Comparison of ENCODE assay signal across 31 cellular contexts in the genomic region with DNA sequence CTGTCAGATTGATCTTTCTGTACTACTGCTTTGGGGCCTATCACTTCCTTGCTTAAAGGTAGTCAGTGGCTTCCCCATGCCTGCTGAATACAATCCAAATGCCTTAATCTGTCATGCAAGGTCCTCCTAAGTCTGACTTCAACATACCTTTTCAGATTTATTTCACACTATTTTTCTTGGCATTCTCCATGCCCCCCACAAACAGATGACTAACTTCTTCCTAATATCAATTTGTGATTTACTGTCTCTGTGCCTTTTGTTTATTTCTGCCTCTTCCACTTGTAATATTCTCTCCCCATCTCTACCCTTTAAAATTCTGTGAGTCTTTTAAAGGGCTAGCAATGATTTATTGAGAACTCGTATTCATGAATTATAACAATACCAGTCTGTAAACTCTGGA. TPM values are rescaled to one million over a fixed set of nuclear protein-coding genes. Genes with fewer than 3 reads are reported as not detected.
"Had no signal": no experiment of that assay in that cellular context is flagged by ENCODE, and none has a peak within 500 bp of the region (broad histone marks: within the 10 kb centered on the region; RNA-seq: fewer than 3 reads in every experiment).

No MANE protein-coding gene starts in this region.

- H3K4me2 ChIP-seq: SK-N-SH had no signal

- H3K4me1 Mint-ChIP-seq: activated B cell treated with CpG ODN at 0.5 μM for 24 hours; activated CD4-positive, alpha-beta memory T cell treated with anti-CD3 and anti-CD28 coated beads, Interleukin-2, amount 10 ng/mL, durations not matched to agents 7 days and 5 days; activated CD8-positive, alpha-beta memory T cell treated with anti-CD3 and anti-CD28 coated beads, Interleukin-2, amount 10 ng/mL, durations not matched to agents 7 days and 5 days; activated naive CD4-positive, alpha-beta T cell treated with anti-CD3 and anti-CD28 coated beads, Interleukin-2, amount 10 ng/mL, durations not matched to agents 7 days and 5 days; activated naive CD8-positive, alpha-beta T cell treated with anti-CD3 and anti-CD28 coated beads, Interleukin-2, amount 50 U/mL, for 24 hours; T-cell; T-helper 17 cell had no signal

- DNase-seq: activated B cell treated with CpG ODN at 0.5 μM for 24 hours; activated CD4-positive, alpha-beta memory T cell treated with anti-CD3 and anti-CD28 coated beads, Interleukin-2, amount 10 ng/mL, durations not matched to agents 7 days and 5 days; activated CD4-positive, alpha-beta T cell treated with anti-CD3 and anti-CD28 coated beads for 4 hours; activated CD4-positive, alpha-beta T cell treated with anti-CD3 and anti-CD28 coated beads, Interleukin-2, amount 50 U/mL, for 1 hour; activated CD4-positive, CD25-positive, alpha-beta regulatory T cell treated with anti-CD3 and anti-CD28 coated beads, Interleukin-2, amount 50 U/mL, for 72 hours; activated CD8-positive, alpha-beta memory T cell treated with anti-CD3 and anti-CD28 coated beads for 24 hours; activated CD8-positive, alpha-beta memory T cell treated with anti-CD3 and anti-CD28 coated beads, Interleukin-2, amount 10 ng/mL, durations not matched to agents 7 days and 5 days; activated CD8-positive, alpha-beta memory T cell treated with anti-CD3 and anti-CD28 coated beads, Interleukin-2, amount 50 U/mL, for 48 hours; activated effector memory CD4-positive, alpha-beta T cell treated with Interleukin-2 at 50 U/mL for 16 hours; activated naive CD4-positive, alpha-beta T cell treated with anti-CD3 and anti-CD28 coated beads, Interleukin-2, amount 10 ng/mL, durations not matched to agents 7 days and 5 days; activated naive CD8-positive, alpha-beta T cell treated with anti-CD3 and anti-CD28 coated beads, Interleukin-2, amount 50 U/mL, for 24 hours; activated T-cell treated with anti-CD3 and anti-CD28 coated beads, Interleukin-2, amount 50 U/mL, for 48 hours; anterior cingulate cortex; brain microvascular endothelial cell; Kasumi-1; KBM-7; MM.1S; MV-4-11; NCI-H1092; NCI-H1436 treated with DMSO at 0.1 percent for 48 hours; NCI-H1694 treated with DMSO at 0.1 percent for 48 hours; NCI-H2029; NCI-H345; NCI-H524 treated with DMSO at 0.1 percent for 48 hours; SHP77; SK-N-SH; T-cell; T-helper 17 cell had no signal

- H3K4me3 Mint-ChIP-seq: activated B cell treated with CpG ODN at 0.5 μM for 24 hours; activated CD4-positive, alpha-beta memory T cell treated with anti-CD3 and anti-CD28 coated beads, Interleukin-2, amount 10 ng/mL, durations not matched to agents 7 days and 5 days; activated CD8-positive, alpha-beta memory T cell treated with anti-CD3 and anti-CD28 coated beads, Interleukin-2, amount 10 ng/mL, durations not matched to agents 7 days and 5 days; activated naive CD4-positive, alpha-beta T cell treated with anti-CD3 and anti-CD28 coated beads, Interleukin-2, amount 10 ng/mL, durations not matched to agents 7 days and 5 days; activated naive CD8-positive, alpha-beta T cell; activated naive CD8-positive, alpha-beta T cell treated with anti-CD3 and anti-CD28 coated beads, Interleukin-2, amount 50 U/mL, for 24 hours; T-cell; T-helper 17 cell had no signal

- H3K27me3 ChIP-seq: brain microvascular endothelial cell, SJSA1 had no signal

- H3K27ac Mint-ChIP-seq: activated B cell treated with CpG ODN at 0.5 μM for 24 hours; activated CD4-positive, alpha-beta memory T cell treated with anti-CD3 and anti-CD28 coated beads, Interleukin-2, amount 10 ng/mL, durations not matched to agents 7 days and 5 days; activated CD8-positive, alpha-beta memory T cell treated with anti-CD3 and anti-CD28 coated beads, Interleukin-2, amount 10 ng/mL, durations not matched to agents 7 days and 5 days; activated naive CD4-positive, alpha-beta T cell treated with anti-CD3 and anti-CD28 coated beads, Interleukin-2, amount 10 ng/mL, durations not matched to agents 7 days and 5 days; activated naive CD8-positive, alpha-beta T cell; activated naive CD8-positive, alpha-beta T cell treated with anti-CD3 and anti-CD28 coated beads, Interleukin-2, amount 50 U/mL, for 24 hours; T-cell; T-helper 17 cell had no signal

- H3K27ac ChIP-seq: brain microvascular endothelial cell, SJSA1, VCaP had no signal

- H3K9me3 ChIP-seq: SJSA1, SK-N-SH had no signal

- H3K36me3 ChIP-seq: brain microvascular endothelial cell had no signal

- H3K27me3 Mint-ChIP-seq: activated B cell treated with CpG ODN at 0.5 μM for 24 hours; activated CD4-positive, alpha-beta memory T cell treated with anti-CD3 and anti-CD28 coated beads, Interleukin-2, amount 10 ng/mL, durations not matched to agents 7 days and 5 days; activated naive CD4-positive, alpha-beta T cell treated with anti-CD3 and anti-CD28 coated beads, Interleukin-2, amount 10 ng/mL, durations not matched to agents 7 days and 5 days; activated naive CD8-positive, alpha-beta T cell; activated naive CD8-positive, alpha-beta T cell treated with anti-CD3 and anti-CD28 coated beads, Interleukin-2, amount 50 U/mL, for 24 hours; T-helper 17 cell had no signal

- H3K9ac ChIP-seq: SK-N-SH had no signal

- H3K9me3 Mint-ChIP-seq: activated B cell treated with CpG ODN at 0.5 μM for 24 hours; activated CD4-positive, alpha-beta memory T cell treated with anti-CD3 and anti-CD28 coated beads, Interleukin-2, amount 10 ng/mL, durations not matched to agents 7 days and 5 days; activated naive CD4-positive, alpha-beta T cell treated with anti-CD3 and anti-CD28 coated beads, Interleukin-2, amount 10 ng/mL, durations not matched to agents 7 days and 5 days; activated naive CD8-positive, alpha-beta T cell treated with anti-CD3 and anti-CD28 coated beads, Interleukin-2, amount 50 U/mL, for 24 hours; T-cell had no signal

- H3K36me3 Mint-ChIP-seq: activated CD8-positive, alpha-beta memory T cell treated with anti-CD3 and anti-CD28 coated beads, Interleukin-2, amount 10 ng/mL, durations not matched to agents 7 days and 5 days; activated naive CD4-positive, alpha-beta T cell treated with anti-CD3 and anti-CD28 coated beads, Interleukin-2, amount 10 ng/mL, durations not matched to agents 7 days and 5 days had no signal

- H3K4me3 ChIP-seq: SJSA1 had no signal

RNA-seq across cellular contexts. Expression of a gene that starts 58.6 kb away (rescaled TPM):
- total RNA-seq: activated CD4-positive, alpha-beta memory T cell treated with anti-CD3 and anti-CD28 coated beads, Interleukin-2, amount 10 ng/mL, durations not matched to agents 7 days and 5 days; activated CD8-positive, alpha-beta memory T cell treated with anti-CD3 and anti-CD28 coated beads, Interleukin-2, amount 10 ng/mL, durations not matched to agents 7 days and 5 days had no signal
